Comparison of ENCODE assay signal across 8 cellular contexts in genomic region chr19:55598719-55599467, GRCh38. TPM values are rescaled to one million over a fixed set of nuclear protein-coding genes. Genes with fewer than 3 reads are reported as not detected.
DNase-seq lines count a peak whose midpoint lies in the region; ATAC-seq and TF ChIP-seq lines count a peak whose summit lies in the region.

No MANE protein-coding gene starts in this region.

- H3K36me3 ChIP-seq in BE2C (peaks cover 19% of the 10 kb centered on the region; the same call in 1 of the 2 replicates), liver (ENCODE audit: control insufficient read depth in 4 of 4, insufficient read depth in 3 of 4, low read depth in 1 of 4, low read length in 3 of 4) (peaks cover 0 to 20% (median 8%) of the 10 kb centered on the region in 4 donors)

- peak in 1 of 2 donors; percentile 4 for TF ChIP-seq RAD21 in liver (IDR thresholded peaks at IDR 0.05)

- DNase-seq in BE2C, result peak; percentile 97
- peak; percentile 76 for DNase-seq in GM19240 (ENCODE audit: insufficient read length, low spot score)
- peak; percentile 94 to 97 for DNase-seq in NCI-H526 (lab: John Stamatoyannopoulos, UW)
- peak; percentile 95 for DNase-seq in activated CD4-positive, alpha-beta T cell treated with anti-CD3 and anti-CD28 coated beads, Interleukin-2, amount 10 ng/mL, durations not matched to agents 7 days and 5 days
- DNase-seq in dedifferentiated amniotic fluid mesenchymal stem cell (ENCODE audit: extremely low spot score), result peak; percentile 91
- DNase-seq in stimulated activated CD4-positive, alpha-beta T cell treated with anti-CD3 and anti-CD28 coated beads, Interleukin-4, amount 100 ng/mL, for 1 hour, result peak; percentile 89

- CTCF ChIA-PET in activated CD4-positive, alpha-beta T cell treated with anti-CD3 and anti-CD28 coated beads, Interleukin-2, amount 10 ng/mL, durations not matched to agents 7 days and 5 days (lab: Charles Lee), result interaction anchor here (0.6 to 1.4 kb wide), 5 partner anchors 24 to 95 kb away, joined by 3 to 7 read pairs (median 3); partner anchors contain the start of gene U2AF2

- peaks cover 38% of the 10 kb centered on the region for H3K36me3 Mint-ChIP-seq in activated CD4-positive, alpha-beta T cell treated with anti-CD3 and anti-CD28 coated beads, Interleukin-2, amount 10 ng/mL, durations not matched to agents 7 days and 5 days (ENCODE audit: low read depth)

- TF ChIP-seq CTCF in BE2C (IDR thresholded peaks at IDR 0.05; ENCODE audit: low read depth, low read length) (no peak), liver (IDR thresholded peaks at IDR 0.05; ENCODE audit: low read depth, low read length, missing input control) (no peak)

- peak overlapping the region; percentile 87 for H3K4me3 Mint-ChIP-seq in activated CD4-positive, alpha-beta T cell treated with anti-CD3 and anti-CD28 coated beads, Interleukin-2, amount 10 ng/mL, durations not matched to agents 7 days and 5 days

- 7% methylated on average over 26 of the region's 26 CpGs for WGBS in liver

- H3K27me3 ChIP-seq in BE2C (no peaks in the 10 kb centered on the region), liver (ENCODE audit: control insufficient read depth in 4 of 4, insufficient read depth in 4 of 4, low read length in 3 of 4) (no peaks in the 10 kb centered on the region)

- peaks cover 7% of the 10 kb centered on the region; the same call in 1 of the 2 replicates for H3K4me1 ChIP-seq in BE2C
- H3K4me1 ChIP-seq in liver (ENCODE audit: control insufficient read depth in 4 of 4, insufficient read depth in 4 of 4, low read length in 3 of 4), result peaks cover 1 to 12% (median 11%) of the 10 kb centered on the region in 4 donors

- peak overlapping the region; percentile 91 for H3K4me3 ChIP-seq in BE2C (ENCODE audit: low read depth, low read length)
- H3K4me3 ChIP-seq in liver (ENCODE audit: low read depth in 1 of 3, low read length in 3 of 3), result peak overlapping the region; percentile 78 to 91 (median 85)

- H3K27ac ChIP-seq in liver (ENCODE audit: low read depth in 1 of 2, low read length in 2 of 2), result peak overlapping the region; percentile 92 to 96

- H3K9ac ChIP-seq in liver (ENCODE audit: low read depth in 1 of 2, low read length in 2 of 2), result no peak overlapping the region

- H3K4me1 Mint-ChIP-seq in activated CD4-positive, alpha-beta T cell treated with anti-CD3 and anti-CD28 coated beads, Interleukin-2, amount 10 ng/mL, durations not matched to agents 7 days and 5 days, result peaks cover 36% of the 10 kb centered on the region

- H3K9me3 ChIP-seq in BE2C, result no peaks in the 10 kb centered on the region
- H3K9me3 ChIP-seq in liver (ENCODE audit: control insufficient read depth in 4 of 4, low read length in 3 of 4), result no peaks in the 10 kb centered on the region

- POLR2A ChIA-PET in activated CD4-positive, alpha-beta T cell treated with anti-CD3 and anti-CD28 coated beads, Interleukin-2, amount 10 ng/mL, durations not matched to agents 7 days and 5 days (lab: Charles Lee), result interaction anchor here (0.8 to 1.4 kb wide), 3 partner anchors 9 to 191 kb away, joined by 3 to 6 read pairs (median 3); partner anchors contain the start of genes UBE2S and ZNF579

- peak overlapping the region; percentile 96 for H3K27ac Mint-ChIP-seq in activated CD4-positive, alpha-beta T cell treated with anti-CD3 and anti-CD28 coated beads, Interleukin-2, amount 10 ng/mL, durations not matched to agents 7 days and 5 days

- peaks cover 7% of the 10 kb centered on the region for H3K9me3 Mint-ChIP-seq in activated CD4-positive, alpha-beta T cell treated with anti-CD3 and anti-CD28 coated beads, Interleukin-2, amount 10 ng/mL, durations not matched to agents 7 days and 5 days

- peak; percentile 38 for ATAC-seq in HG03457 (IDR thresholded peaks at IDR 0.05; ENCODE audit: unreplicated experiment)

- H3K27me3 Mint-ChIP-seq in activated CD4-positive, alpha-beta T cell treated with anti-CD3 and anti-CD28 coated beads, Interleukin-2, amount 10 ng/mL, durations not matched to agents 7 days and 5 days, result no peaks in the 10 kb centered on the region

TF ChIP-seq in liver, 16 proteins besides CTCF, POLR2A, EP300 and RAD21:
- TF ChIP-seq EGR1 (IDR thresholded peaks at IDR 0.05; ENCODE audit: low read depth in 2 of 2) (peak in 1 of 2 donors; percentile 3), TAF1 (conservative IDR thresholded peaks at IDR 0.05) (no peak), REST (IDR thresholded peaks at IDR 0.05) (peak; percentile 20), RXRA (IDR thresholded peaks at IDR 0.05) (no peak), SP1 (IDR thresholded peaks at IDR 0.05) (peak; percentile 54), JUND (IDR thresholded peaks at IDR 0.05) (peak in 1 of 2 donors; percentile 20)

RNA-seq across cellular contexts. Expression of gene FIZ1, which starts 0.4 kb away (rescaled TPM):
- 23.9 TPM for polyA plus RNA-seq in BE2C (2012; ENCODE audit: insufficient read depth, insufficient read length, low read depth)
- total RNA-seq in activated CD4-positive, alpha-beta T cell treated with anti-CD3 and anti-CD28 coated beads, Interleukin-2, amount 10 ng/mL, durations not matched to agents 7 days and 5 days, result 10 to 100 TPM; 15.3 to 16.9 TPM
- total RNA-seq in liver, result 1 to 10 TPM; 2.2 to 2.3 TPM
- 1 to 10 TPM; 1.1 to 4.3 TPM for polyA plus RNA-seq in liver

RNA-seq across cellular contexts. Expression of gene ZNF524, which starts 1.2 kb away (rescaled TPM):
- polyA plus RNA-seq in BE2C (2012; ENCODE audit: insufficient read depth, insufficient read length, low read depth), result 29.9 TPM
- total RNA-seq in activated CD4-positive, alpha-beta T cell treated with anti-CD3 and anti-CD28 coated beads, Interleukin-2, amount 10 ng/mL, durations not matched to agents 7 days and 5 days, result 10 to 100 TPM; 31.2 to 32.9 TPM
- total RNA-seq in liver, result 1 to 10 TPM; 6.7 to 8.8 TPM
- 10 to 100 TPM; 11.5 to 12.3 TPM for polyA plus RNA-seq in liver

RNA-seq across cellular contexts. Expression of gene ZNF865, which starts 6.6 kb away (rescaled TPM):
- 8.2 TPM for polyA plus RNA-seq in BE2C (2012; ENCODE audit: insufficient read depth, insufficient read length, low read depth)
- total RNA-seq in activated CD4-positive, alpha-beta T cell treated with anti-CD3 and anti-CD28 coated beads, Interleukin-2, amount 10 ng/mL, durations not matched to agents 7 days and 5 days, result 10 to 100 TPM; 14.2 TPM
- total RNA-seq in liver, result 1 to 10 TPM; 1.4 to 1.8 TPM
- polyA plus RNA-seq in liver, result 1 to 10 TPM in 1 of 2 donors, under 1 TPM in 1; 0.38 to 3.1 TPM

RNA-seq across cellular contexts. Expression of gene ZNF579, which starts 18.2 kb away (rescaled TPM):
- 49.8 TPM for polyA plus RNA-seq in BE2C (2012; ENCODE audit: insufficient read depth, insufficient read length, low read depth)
- total RNA-seq in activated CD4-positive, alpha-beta T cell treated with anti-CD3 and anti-CD28 coated beads, Interleukin-2, amount 10 ng/mL, durations not matched to agents 7 days and 5 days, result 1 to 10 TPM; 7.0 to 8.0 TPM
- under 1 TPM; 0.92 to 0.93 TPM for total RNA-seq in liver
- polyA plus RNA-seq in liver, result 1 to 10 TPM; 1.4 to 3.3 TPM

RNA-seq across cellular contexts. Expression of gene ZNF784, which starts 25.5 kb away (rescaled TPM):
- 12.1 TPM for polyA plus RNA-seq in BE2C (2012; ENCODE audit: insufficient read depth, insufficient read length, low read depth)
- 1 to 10 TPM; 4.3 to 5.8 TPM for total RNA-seq in activated CD4-positive, alpha-beta T cell treated with anti-CD3 and anti-CD28 coated beads, Interleukin-2, amount 10 ng/mL, durations not matched to agents 7 days and 5 days
- 1 to 10 TPM; 3.9 to 6.0 TPM for total RNA-seq in liver
- polyA plus RNA-seq in liver, result 1 to 10 TPM in 1 of 2 donors, under 1 TPM in 1; 0.79 to 3.6 TPM

Comparison
In these comparisons a context has a peak if more than half of its experiments do, and no peak if none do; other contexts are left out.
1. Peak in every context shown above with its lines: DNase-seq, ATAC-seq, H3K4me3 ChIP-seq and H3K27ac ChIP-seq.
2. RNA of gene FIZ1, which starts 0.4 kb away (total RNA-seq): 15.3 to 16.9 TPM in activated CD4-positive, alpha-beta T cell treated with anti-CD3 and anti-CD28 coated beads, Interleukin-2, amount 10 ng/mL, durations not matched to agents 7 days and 5 days; 2.2 to 2.3 TPM in liver; every median in the first group is over 4 times any median in the second.
3. RNA of gene ZNF865, which starts 6.6 kb away (total RNA-seq): 14.2 TPM in activated CD4-positive, alpha-beta T cell treated with anti-CD3 and anti-CD28 coated beads, Interleukin-2, amount 10 ng/mL, durations not matched to agents 7 days and 5 days; 1.4 to 1.8 TPM in liver; every median in the first group is over 4 times any median in the second.